Comparison of ENCODE assay signal across 8 cellular contexts in the genomic region with DNA sequence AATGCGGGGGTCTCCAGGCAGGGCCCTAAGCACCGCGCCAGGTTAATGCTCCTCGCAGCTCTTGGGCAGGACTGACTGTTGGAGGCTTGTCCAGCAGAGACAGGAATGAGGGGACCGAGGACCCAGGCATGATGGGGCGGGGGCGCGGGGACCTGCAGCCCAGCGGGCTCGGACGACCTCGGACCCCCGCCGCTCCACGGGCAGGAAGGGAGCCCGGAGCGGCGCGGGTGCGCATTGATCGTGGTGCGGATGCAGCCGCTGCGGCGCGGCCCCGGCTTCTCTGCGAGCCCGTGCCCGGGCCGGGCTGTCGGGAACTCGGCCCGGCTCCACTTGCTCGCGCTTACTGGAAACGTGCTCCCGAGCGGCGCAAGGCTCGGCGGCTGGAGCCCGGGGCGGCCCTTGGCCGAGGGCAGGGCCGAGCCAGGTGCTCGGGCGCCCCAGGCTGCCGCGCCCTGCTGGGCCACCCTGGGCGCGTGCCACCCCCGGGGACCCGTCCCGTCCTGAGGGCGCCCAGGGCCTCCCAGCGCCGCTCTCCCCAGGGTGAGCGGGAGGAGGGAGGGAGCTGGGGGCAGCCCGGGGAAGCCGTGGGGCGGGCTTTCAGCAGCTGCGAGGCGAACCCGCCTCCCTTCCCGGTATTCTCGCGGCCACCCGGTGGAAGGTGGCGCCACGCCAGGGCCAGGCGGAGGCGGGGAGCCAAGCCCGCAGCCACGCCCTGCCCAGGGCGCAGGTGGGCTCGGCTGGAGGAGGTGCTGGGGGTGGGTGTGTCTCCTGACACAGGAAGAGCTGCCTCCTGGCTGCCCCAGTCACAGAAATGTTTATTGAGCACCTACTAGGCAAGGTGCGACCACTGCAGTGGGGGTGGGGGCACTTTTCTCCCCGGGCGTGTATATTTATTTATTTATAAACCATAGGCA. TPM values are rescaled to one million over a fixed set of nuclear protein-coding genes. Genes with fewer than 3 reads are reported as not detected.
A peak's percentile ranks its signal among the peaks of the same experiment; 100 is the strongest.
DNase-seq lines count a peak whose midpoint lies in the region; ATAC-seq and TF ChIP-seq lines count a peak whose summit lies in the region.

No MANE protein-coding gene starts in this region.

- H3K9me3 ChIP-seq in skeletal muscle tissue (ENCODE audit: control insufficient read depth in 3 of 3, low read length in 3 of 3): no peaks in the 10 kb centered on the region

- ATAC-seq in GM18868 (IDR thresholded peaks at IDR 0.05; ENCODE audit: unreplicated experiment): no peak
- no peak for ATAC-seq in HG03175 (IDR thresholded peaks at IDR 0.05; ENCODE audit: unreplicated experiment)

- H3K4me3 ChIP-seq in skeletal muscle tissue (ENCODE audit: low read length in 3 of 3): peak overlapping the region; percentile 43 to 66 (median 60)

- TF ChIP-seq CTCF in GM13976 (IDR thresholded peaks at IDR 0.05; ENCODE audit: borderline replicate concordance, control extremely low read depth, extremely low read depth, insufficient read depth, missing control alignments): no peak

- H3K36me3 ChIP-seq in skeletal muscle tissue (ENCODE audit: control insufficient read depth in 3 of 3, insufficient read depth in 3 of 3, low read length in 3 of 3): no peaks in the 10 kb centered on the region

- no peaks in the 10 kb centered on the region for H3K27me3 ChIP-seq in skeletal muscle tissue (ENCODE audit: control insufficient read depth in 3 of 3, insufficient read depth in 3 of 3, low read length in 3 of 3)

- in situ Hi-C loops in GM13976 (cut with MboI; ENCODE audit: low sequenced_read_pairs, unreplicated experiment): no loop called here

- peak overlapping the region; percentile 91 for H3K27ac ChIP-seq in skeletal muscle tissue (ENCODE audit: low read depth, low read length)

- H3K9ac ChIP-seq in skeletal muscle tissue (ENCODE audit: low read depth in 1 of 3, low read length in 3 of 3): peak overlapping the region; percentile 70 to 73 (median 73)

- peaks cover 29 to 36% (median 34%) of the 10 kb centered on the region in 3 donors for H3K4me1 ChIP-seq in skeletal muscle tissue (ENCODE audit: control insufficient read depth in 3 of 3, insufficient read depth in 3 of 3, low read length in 3 of 3)

- peak; percentile 81 for DNase-seq in GM13976 (ENCODE audit: low spot score)
- DNase-seq in NAMALWA (ENCODE audit: low spot score): peak; percentile 87
- peak; percentile 22 to 62 for DNase-seq in SW 1271 (lab: John Stamatoyannopoulos, UW)
- peak; percentile 70 for DNase-seq in amniotic epithelial cell (ENCODE audit: low read depth)
- DNase-seq in hepatic stellate cell (ENCODE audit: low spot score): peak; percentile 92

RNA-seq across cellular contexts. Expression of a gene that starts 45.9 kb away (rescaled TPM):
- 15.7 TPM for total RNA-seq in skeletal muscle tissue

Comparison
In these comparisons a context has a peak if more than half of its experiments do, and no peak if none do; other contexts are left out.
1. DNase-seq: peak in every context shown above with its lines; median percentile 92 in hepatic stellate cell; 87 in NAMALWA; 81 in GM13976; 70 in amniotic epithelial cell; 42 in SW 1271.